8 cellular contexts compared by ENCODE assay signal in the genomic region with DNA sequence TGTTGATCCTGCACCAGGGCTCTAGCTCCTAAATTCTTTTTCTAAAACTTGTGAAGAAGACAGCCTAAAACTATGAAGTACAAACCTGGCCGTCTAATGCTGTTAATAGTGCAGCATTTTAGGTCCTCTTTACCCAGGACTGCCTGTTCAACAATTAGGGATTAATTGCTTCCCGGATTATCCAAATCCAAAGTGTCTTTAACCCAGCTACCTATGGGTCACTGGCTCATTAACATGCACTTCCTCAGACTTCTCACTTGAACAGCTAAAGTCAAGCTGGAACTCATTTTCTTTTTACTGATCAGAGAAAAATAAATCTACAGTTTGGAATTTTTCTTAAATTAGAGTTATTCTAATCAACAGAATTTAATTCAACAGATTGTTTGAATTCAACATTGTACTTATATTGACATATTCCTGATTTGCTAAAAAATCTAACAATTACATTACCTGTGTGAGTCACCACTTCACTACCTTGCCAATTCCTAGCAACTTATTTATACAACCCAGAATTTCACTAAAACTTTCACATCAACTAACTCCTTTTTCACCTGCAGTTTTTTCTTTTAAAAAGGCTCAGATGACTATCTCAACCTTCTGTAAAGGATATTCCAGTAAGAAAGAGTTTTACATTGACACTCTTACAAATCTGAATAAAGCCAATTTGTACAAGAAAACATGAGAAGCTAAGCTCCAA. TPM values are rescaled to one million over a fixed set of nuclear protein-coding genes. Genes with fewer than 3 reads are reported as not detected.
DNase-seq lines count a peak whose midpoint lies in the region; ATAC-seq, FAIRE-seq and TF ChIP-seq lines count a peak whose summit lies in the region.

No MANE protein-coding gene starts in this region.

- intact Hi-C loops in OCI-LY7 (cut with micrococcal nuclease; ENCODE audit: unreplicated experiment) (loop anchor here (1.0 kb wide), 1 partner anchor 181 kb away; no protein-coding TSS in a partner anchor), endothelial cell of umbilical vein (cut with micrococcal nuclease) (no loop called here)

- no peak for FAIRE-seq in endothelial cell of umbilical vein (lab: Jason Lieb, UNC)
- FAIRE-seq in GM12892 (lab: Jason Lieb, UNC) = no peak

- TF ChIP-seq CTCF in DOHH2 (IDR thresholded peaks at IDR 0.05; ENCODE audit: low read depth, low read length, poor library complexity, severe bottlenecking) = no peak
- no peak for TF ChIP-seq CTCF in OCI-LY7 (conservative IDR thresholded peaks at IDR 0.05; ENCODE audit: low read length)
- TF ChIP-seq CTCF in endothelial cell of umbilical vein (IDR thresholded peaks at IDR 0.05; ENCODE audit: extremely low read depth in 1 of 2, insufficient read depth in 1 of 2, low read depth in 1 of 2, low read length in 2 of 2) = no peak
- TF ChIP-seq CTCF in progenitor cell of endocrine pancreas (IDR thresholded peaks at IDR 0.05; ENCODE audit: unreplicated experiment) = no peak

- H3K9ac ChIP-seq in endothelial cell of umbilical vein (replicated peaks; ENCODE audit: extremely low read depth, insufficient read depth, low read length) = peak overlapping the region; percentile 92

- H3K4me3 ChIP-seq in DOHH2 (ENCODE audit: low read length) (peak overlapping the region; percentile 99), OCI-LY7 (ENCODE audit: low read depth, low read length, poor library complexity, severe bottlenecking) (peak overlapping the region; percentile 84), endothelial cell of umbilical vein (replicated peaks in 1 of 3; ENCODE audit: insufficient read depth in 1 of 3, low read depth in 1 of 3, low read length in 3 of 3) (peak overlapping the region; percentile 86 to 97 (median 96))

- no peaks in the 10 kb centered on the region for H3K9me1 ChIP-seq in endothelial cell of umbilical vein (replicated peaks; ENCODE audit: control insufficient read depth, extremely low read depth, insufficient read depth, low read length)

- H3K36me3 ChIP-seq in DOHH2 (ENCODE audit: control insufficient read depth, low read length) = peaks cover 80% of the 10 kb centered on the region
- H3K36me3 ChIP-seq in OCI-LY7 (ENCODE audit: insufficient read depth, low read length) = peaks cover 79% of the 10 kb centered on the region
- H3K36me3 ChIP-seq in endothelial cell of umbilical vein (ENCODE audit: control insufficient read depth in 2 of 2, extremely low read depth in 1 of 2, insufficient read depth in 2 of 2, low read length in 2 of 2) = peaks cover 12 to 47% of the 10 kb centered on the region in 2 experiments

- H3K27ac Mint-ChIP-seq in progenitor cell of endocrine pancreas = peak overlapping the region; percentile 64

- H3K4me1 Mint-ChIP-seq in progenitor cell of endocrine pancreas (ENCODE audit: low read depth) = peaks cover 32% of the 10 kb centered on the region

- H3K4me1 ChIP-seq in DOHH2 (ENCODE audit: control insufficient read depth, low read length) = peaks cover 41% of the 10 kb centered on the region
- H3K4me1 ChIP-seq in OCI-LY7 (ENCODE audit: insufficient read depth, low read length, poor library complexity, severe bottlenecking) = peaks cover 54% of the 10 kb centered on the region
- peaks cover 30% of the 10 kb centered on the region for H3K4me1 ChIP-seq in endothelial cell of umbilical vein (ENCODE audit: control insufficient read depth, extremely low read depth, insufficient read depth, low read length)

- POLR2A ChIA-PET in OCI-LY7 (lab: Charles Lee) (interaction anchor here (0.5 to 6.2 kb wide), 24 partner anchors 10 to 181 kb away, joined by 3 to 83 read pairs (median 5); a partner anchor contains a TSS), endothelial cell of umbilical vein (lab: Charles Lee) (interaction anchor here (0.6 kb wide), 1 partner anchor 8 kb away, joined by 4 read pairs; no protein-coding TSS in a partner anchor)

- H3K36me3 Mint-ChIP-seq in progenitor cell of endocrine pancreas (ENCODE audit: insufficient read depth) = peaks cover 43% of the 10 kb centered on the region

- H3K79me2 ChIP-seq in DOHH2 (ENCODE audit: control insufficient read depth, low read length) (peaks cover 97% of the 10 kb centered on the region), OCI-LY7 (ENCODE audit: insufficient read depth, low read depth, low read length) (peaks cover 97% of the 10 kb centered on the region), endothelial cell of umbilical vein (ENCODE audit: control insufficient read depth, insufficient read depth, low read length) (peaks cover 79% of the 10 kb centered on the region)

- H3K4me2 ChIP-seq in DOHH2 (ENCODE audit: low read length) (peak overlapping the region; percentile 80), OCI-LY7 (ENCODE audit: low read length) (peak overlapping the region; percentile 84), endothelial cell of umbilical vein (ENCODE audit: insufficient read depth, low read length) (peak overlapping the region; percentile 94)

- DNase-seq in OCI-LY7 (ENCODE audit: low spot score) (no peak), endothelial cell of umbilical vein (ENCODE audit: low read depth, low spot score) (no peak), progenitor cell of endocrine pancreas (ENCODE audit: low spot score, unreplicated experiment) (no peak), GM12892 (ENCODE audit: insufficient read length) (no peak), NCI-H146 treated with DMSO at 0.1 percent for 48 hours (lab: John Stamatoyannopoulos, UW; ENCODE audit: unreplicated experiment) (no peak)

- H3K4me3 Mint-ChIP-seq in progenitor cell of endocrine pancreas (ENCODE audit: low read depth) = peak overlapping the region; percentile 86

- H3K27me3 ChIP-seq in DOHH2 (ENCODE audit: control insufficient read depth, low read length) = peaks cover 4% of the 10 kb centered on the region; the same call in 1 of the 2 replicates
- no peaks in the 10 kb centered on the region for H3K27me3 ChIP-seq in endothelial cell of umbilical vein (ENCODE audit: control insufficient read depth in 2 of 2, insufficient read depth in 2 of 2, low read length in 2 of 2)

- BruUV-seq in OCI-LY7 (replicated peaks; lab: Mats Ljungman, UMichigan) (no TSS peak), endothelial cell of umbilical vein (replicated peaks; lab: Mats Ljungman, UMichigan) (no TSS peak)

- peaks cover 57% of the 10 kb centered on the region for H4K20me1 ChIP-seq in DOHH2 (ENCODE audit: control insufficient read depth, insufficient read depth, low read depth, low read length)
- H4K20me1 ChIP-seq in OCI-LY7 (ENCODE audit: insufficient read depth, low read length) = peaks cover 66% of the 10 kb centered on the region
- peaks cover 27% of the 10 kb centered on the region for H4K20me1 ChIP-seq in endothelial cell of umbilical vein (replicated peaks; ENCODE audit: control insufficient read depth, extremely low read depth, insufficient read depth, low read length)

- H3K27me3 Mint-ChIP-seq in progenitor cell of endocrine pancreas = no peaks in the 10 kb centered on the region

- H3K9me2 ChIP-seq in DOHH2 (replicated peaks; ENCODE audit: control insufficient read depth, low read length) = no peaks in the 10 kb centered on the region
- no peaks in the 10 kb centered on the region for H3K9me2 ChIP-seq in OCI-LY7 (ENCODE audit: insufficient read depth, low read length)

- H3K9me3 Mint-ChIP-seq in progenitor cell of endocrine pancreas (ENCODE audit: low read depth) = no peaks in the 10 kb centered on the region

- H3K27ac ChIP-seq in DOHH2 (ENCODE audit: low read depth, low read length) = peak overlapping the region; percentile 85
- no peak overlapping the region for H3K27ac ChIP-seq in OCI-LY7 (ENCODE audit: low read depth, low read length, poor library complexity, severe bottlenecking)
- H3K27ac ChIP-seq in endothelial cell of umbilical vein (ENCODE audit: insufficient read depth, low read depth, low read length) = no peak overlapping the region

- H3F3A ChIP-seq in DOHH2 (ENCODE audit: control insufficient read depth, insufficient read depth) = peaks cover 66% of the 10 kb centered on the region

- dilution Hi-C loops in endothelial cell of umbilical vein (cut with MboI; ENCODE audit: extremely low pct_ligation_motif_present, low sequenced_read_pairs) = no loop called here

- ATAC-seq in GM18520 (IDR thresholded peaks at IDR 0.05; ENCODE audit: unreplicated experiment) (no peak), HG03135 (IDR thresholded peaks at IDR 0.05; ENCODE audit: unreplicated experiment) (no peak)

- TF ChIP-seq POLR2A in endothelial cell of umbilical vein (IDR thresholded peaks at IDR 0.05; ENCODE audit: low read depth, low read length) (no peak), GM12892 (IDR thresholded peaks at IDR 0.05; ENCODE audit: low read depth, low read length) (no peak)

- no peak overlapping the region for H2AFZ ChIP-seq in OCI-LY7 (ENCODE audit: low read length)
- H2AFZ ChIP-seq in endothelial cell of umbilical vein (ENCODE audit: low read depth, low read length) = no peak overlapping the region

- CTCF ChIA-PET in OCI-LY7 (lab: Charles Lee; ENCODE audit: unreplicated experiment) = interaction anchor here (2.1 kb wide), 1 partner anchor 25 kb away, joined by 8 read pairs; a partner anchor contains a TSS
- CTCF ChIA-PET in endothelial cell of umbilical vein (lab: Charles Lee) = interaction anchor here (1.4 to 6.6 kb wide), 6 partner anchors 11 to 181 kb away, joined by 4 to 104 read pairs (median 19); a partner anchor contains a TSS

- H3K9me3 ChIP-seq in DOHH2 (ENCODE audit: control insufficient read depth, insufficient read depth, low read length) = no peaks in the 10 kb centered on the region
- no peaks in the 10 kb centered on the region for H3K9me3 ChIP-seq in OCI-LY7 (ENCODE audit: low read length)
- H3K9me3 ChIP-seq in endothelial cell of umbilical vein (replicated peaks; ENCODE audit: control insufficient read depth, insufficient read depth, low read length) = no peaks in the 10 kb centered on the region

RNA-seq across cellular contexts. Expression of a gene that starts 3.3 kb away (rescaled TPM):
- 426 and 592 TPM in 2 replicates for total RNA-seq in OCI-LY7 (2014; rRNA removed; shearing (Covaris generic))
- total RNA-seq in OCI-LY7 (2022) = 610 and 650 TPM in 2 replicates
- total RNA-seq in endothelial cell of umbilical vein = 398 and 417 TPM in 2 replicates
- 45.9 and 68.7 TPM in 2 replicates for polyA plus RNA-seq in endothelial cell of umbilical vein
- polyA plus RNA-seq in endothelial cell of umbilical vein (2011; cell fraction: cytosol; rRNA removed) = 136 and 154 TPM in 2 replicates
- 137 and 210 TPM in 2 replicates for polyA plus RNA-seq in endothelial cell of umbilical vein (2011; cell fraction: nucleus; rRNA removed)
- 231 and 310 TPM in 2 replicates for polyA plus RNA-seq in endothelial cell of umbilical vein (2012)
- polyA minus RNA-seq in endothelial cell of umbilical vein = 253 and 258 TPM in 2 replicates
- 227 TPM for polyA minus RNA-seq in endothelial cell of umbilical vein (2011; cell fraction: cytosol; rRNA and poly(A)+ RNA removed)
- 100 and 154 TPM in 2 replicates for polyA minus RNA-seq in endothelial cell of umbilical vein (2011; cell fraction: nucleus; rRNA and poly(A)+ RNA removed)
- 512 and 526 TPM in 2 replicates for total RNA-seq in progenitor cell of endocrine pancreas
- polyA plus RNA-seq in GM12892 (2012; ENCODE audit: missing spikeins) = 224 TPM

RNA-seq across cellular contexts. Expression of a gene that starts 25.6 kb away (rescaled TPM):
- 12.7 and 12.9 TPM in 2 replicates for total RNA-seq in OCI-LY7 (2014; rRNA removed; shearing (Covaris generic))
- total RNA-seq in OCI-LY7 (2022) = 26.3 and 28.3 TPM in 2 replicates
- total RNA-seq in endothelial cell of umbilical vein = 30.2 and 37.0 TPM in 2 replicates
- 9.1 and 17.1 TPM in 2 replicates for polyA plus RNA-seq in endothelial cell of umbilical vein
- polyA plus RNA-seq in endothelial cell of umbilical vein (2011; cell fraction: cytosol; rRNA removed) = 18.6 and 19.5 TPM in 2 replicates
- 14.0 and 18.6 TPM in 2 replicates for polyA plus RNA-seq in endothelial cell of umbilical vein (2011; cell fraction: nucleus; rRNA removed)
- 21.4 and 57.5 TPM in 2 replicates for polyA plus RNA-seq in endothelial cell of umbilical vein (2012)
- polyA minus RNA-seq in endothelial cell of umbilical vein = 4.4 and 5.0 TPM in 2 replicates
- polyA minus RNA-seq in endothelial cell of umbilical vein (2011; cell fraction: cytosol; rRNA and poly(A)+ RNA removed) = 8.1 TPM
- polyA minus RNA-seq in endothelial cell of umbilical vein (2011; cell fraction: nucleus; rRNA and poly(A)+ RNA removed) = 14.3 and 18.8 TPM in 2 replicates
- 31.0 and 31.8 TPM in 2 replicates for total RNA-seq in progenitor cell of endocrine pancreas
- 76.7 TPM for polyA plus RNA-seq in GM12892 (2012; ENCODE audit: missing spikeins)
